15 cellular contexts compared by ENCODE assay signal in the genomic region with DNA sequence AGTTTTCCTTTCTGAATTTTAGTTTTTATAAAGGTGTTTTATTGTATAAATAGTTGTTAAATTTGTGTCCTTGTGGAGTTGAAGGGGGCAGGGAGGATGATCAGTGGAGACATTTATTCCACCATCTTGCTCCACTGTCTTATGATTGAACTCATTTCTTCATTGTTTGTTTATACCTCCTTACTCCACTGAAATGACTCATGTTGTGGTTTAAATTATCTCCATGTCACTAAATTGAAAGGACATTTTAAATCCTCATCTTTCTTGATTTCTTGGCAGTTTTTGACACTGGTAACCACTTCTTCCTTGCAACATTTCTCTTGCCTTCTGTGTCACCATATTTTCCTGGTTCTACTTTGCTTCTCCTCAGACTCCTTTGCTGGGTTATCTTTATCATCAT. TPM values are rescaled to one million over a fixed set of nuclear protein-coding genes. Genes with fewer than 3 reads are reported as not detected.
DNase-seq lines count a peak whose midpoint lies in the region; ATAC-seq and TF ChIP-seq lines count a peak whose summit lies in the region.
"Had no signal": no experiment of that assay in that cellular context is flagged by ENCODE, and none has a peak within 500 bp of the region (broad histone marks: within the 10 kb centered on the region; RNA-seq: fewer than 3 reads in every experiment).

No MANE protein-coding gene starts in this region.

- peaks cover 2% of the 10 kb centered on the region for H3K27me3 Mint-ChIP-seq in HFFc6 (ENCODE audit: insufficient read depth)
- H3K27me3 Mint-ChIP-seq in activated CD4-positive, alpha-beta memory T cell treated with anti-CD3 and anti-CD28 coated beads for 36 hours: peaks cover 1% of the 10 kb centered on the region

- H3K4me3 ChIP-seq in adipocyte (ENCODE audit: low read length) (no peak overlapping the region), fibroblast of villous mesenchyme (ENCODE audit: low read depth, low read length) (no peak overlapping the region), tibial nerve (no peak overlapping the region)
- H3K4me3 ChIP-seq: GM23338, SJCRH30 had no signal

- H3K4me1 Mint-ChIP-seq in HFFc6 (ENCODE audit: low read depth): peaks cover 9% of the 10 kb centered on the region
- no peaks in the 10 kb centered on the region for H3K4me1 Mint-ChIP-seq in activated CD4-positive, alpha-beta memory T cell treated with anti-CD3 and anti-CD28 coated beads for 36 hours (ENCODE audit: low read depth)
- H3K4me1 Mint-ChIP-seq: GM23338 had no signal

- POLR2A ChIA-PET in activated CD4-positive, alpha-beta memory T cell treated with anti-CD3 and anti-CD28 coated beads for 36 hours (lab: Charles Lee): no interaction called here

- intact Hi-C loops in activated CD4-positive, alpha-beta memory T cell treated with anti-CD3 and anti-CD28 coated beads for 36 hours (cut with micrococcal nuclease): no loop called here

- H3K36me3 ChIP-seq in adipocyte (ENCODE audit: control insufficient read depth, insufficient read depth, low read length, severe bottlenecking) (no peaks in the 10 kb centered on the region), tibial nerve (no peaks in the 10 kb centered on the region)
- H3K36me3 ChIP-seq: SJCRH30 had no signal

- H3K27ac ChIP-seq in tibial nerve: no peak overlapping the region
- H3K27ac ChIP-seq: C4-2B, SJCRH30 had no signal

- TF ChIP-seq CTCF in HFFc6 (IDR thresholded peaks at IDR 0.05) (no peak), fibroblast of villous mesenchyme (IDR thresholded peaks at IDR 0.05; ENCODE audit: insufficient read depth, low read depth, low read length) (no peak), tibial nerve (IDR thresholded peaks at IDR 0.05) (no peak)

- ATAC-seq in GM18909 (IDR thresholded peaks at IDR 0.05; ENCODE audit: poor library complexity, unreplicated experiment): no peak
- no peak for ATAC-seq in GM18511 (IDR thresholded peaks at IDR 0.05; ENCODE audit: unreplicated experiment)
- ATAC-seq: GM23338, HepG2 had no signal

- DNase-seq in A172 (ENCODE audit: low spot score) (peak; percentile 18), HFFc6 (peak; percentile 15), adipocyte (ENCODE audit: low read depth) (peak; percentile 73), fibroblast of villous mesenchyme (ENCODE audit: low read depth) (peak; percentile 21), tibial nerve (ENCODE audit: low spot score in 2 of 2) (no peak)
- no peak for DNase-seq in activated CD4-positive, alpha-beta memory T cell treated with anti-CD3 and anti-CD28 coated beads for 36 hours
- DNase-seq: NCI-H1436 treated with DMSO at 0.1 percent for 48 hours, NCI-H2081, NCI-H524, SJCRH30 had no signal

- H3K4me3 Mint-ChIP-seq in HFFc6: no peak overlapping the region
- no peak overlapping the region for H3K4me3 Mint-ChIP-seq in activated CD4-positive, alpha-beta memory T cell treated with anti-CD3 and anti-CD28 coated beads for 36 hours
- H3K4me3 Mint-ChIP-seq: GM23338 had no signal

- no peak overlapping the region for H3K9ac ChIP-seq in adipocyte (ENCODE audit: low read length)

- no peaks in the 10 kb centered on the region for H3K4me1 ChIP-seq in adipocyte (ENCODE audit: control insufficient read depth, insufficient read depth, low read length)
- peaks cover 0 to 12% (median 1%) of the 10 kb centered on the region in 4 donors for H3K4me1 ChIP-seq in tibial nerve

- peaks cover 7% of the 10 kb centered on the region; the same call in 1 of the 2 replicates for H3K36me3 Mint-ChIP-seq in HFFc6 (ENCODE audit: low read depth)
- H3K36me3 Mint-ChIP-seq in activated CD4-positive, alpha-beta memory T cell treated with anti-CD3 and anti-CD28 coated beads for 36 hours: no peaks in the 10 kb centered on the region

- H3K9me3 Mint-ChIP-seq in HFFc6: peaks cover 5% of the 10 kb centered on the region; the same call in 1 of the 2 replicates
- H3K9me3 Mint-ChIP-seq in activated CD4-positive, alpha-beta memory T cell treated with anti-CD3 and anti-CD28 coated beads for 36 hours: no peaks in the 10 kb centered on the region
- H3K9me3 Mint-ChIP-seq: GM23338 had no signal

- no peaks in the 10 kb centered on the region for H3K27me3 ChIP-seq in adipocyte (replicated peaks; ENCODE audit: control insufficient read depth, insufficient read depth, low read length)
- H3K27me3 ChIP-seq in tibial nerve: no peaks in the 10 kb centered on the region
- H3K27me3 ChIP-seq: SJCRH30 had no signal

- no peak for TF ChIP-seq POLR2A in tibial nerve (IDR thresholded peaks at IDR 0.05)

- no peak for TF ChIP-seq EP300 in tibial nerve (IDR thresholded peaks at IDR 0.05)

- H3K27ac Mint-ChIP-seq in HFFc6: no peak overlapping the region
- no peak overlapping the region for H3K27ac Mint-ChIP-seq in activated CD4-positive, alpha-beta memory T cell treated with anti-CD3 and anti-CD28 coated beads for 36 hours
- H3K27ac Mint-ChIP-seq: GM23338 had no signal

- CTCF ChIA-PET in activated CD4-positive, alpha-beta memory T cell treated with anti-CD3 and anti-CD28 coated beads for 36 hours (lab: Charles Lee): no interaction called here

- H3K9me3 ChIP-seq in adipocyte (ENCODE audit: control insufficient read depth, low read length) (no peaks in the 10 kb centered on the region), tibial nerve (no peaks in the 10 kb centered on the region)
- H3K9me3 ChIP-seq: SJCRH30 had no signal

RNA-seq across cellular contexts. Expression of gene FERMT2, which starts 23.6 kb away (rescaled TPM):
- 75.4 and 87.1 TPM in 2 replicates for total RNA-seq in A172 (2014; rRNA removed; shearing (Covaris generic))
- 100 to 1,000 TPM; 109 to 152 (median 127) TPM for total RNA-seq in HFFc6 (2021; fragmentation: NEBNext Ultra II Directional; extraction: Animal tissue kit (Norgen Biotek cat#: 25700))
- 266 and 320 TPM in 2 replicates for total RNA-seq in fibroblast of villous mesenchyme
- 100 to 1,000 TPM; 116 to 165 (median 146) TPM for total RNA-seq in tibial nerve
- 1 to 10 TPM; 3.8 to 5.3 TPM for total RNA-seq in activated CD4-positive, alpha-beta memory T cell treated with anti-CD3 and anti-CD28 coated beads for 36 hours

Comparison
In these comparisons a context has a peak if more than half of its experiments do, and no peak if none do; other contexts are left out.
1. DNase-seq: peak in A172 (single experiment), HFFc6 (single experiment), adipocyte (single experiment) and fibroblast of villous mesenchyme (single experiment); none in tibial nerve (0 of 2) and activated CD4-positive, alpha-beta memory T cell treated with anti-CD3 and anti-CD28 coated beads for 36 hours (single experiment).
2. RNA of gene FERMT2, which starts 23.6 kb away (total RNA-seq): 266 to 320 TPM in fibroblast of villous mesenchyme, 116 to 165 TPM in tibial nerve, 109 to 152 TPM in HFFc6 and 75.4 to 87.1 TPM in A172; 3.8 to 5.3 TPM in activated CD4-positive, alpha-beta memory T cell treated with anti-CD3 and anti-CD28 coated beads for 36 hours; every median in the first group is over 10 times any median in the second.